ENCODE assay signal across 22 cellular contexts in genomic region chr7:120920034-120920433, GRCh38.
"Had no signal": no experiment of that assay in that cellular context is flagged by ENCODE, and none has a peak within 500 bp of the region (broad histone marks: within the 10 kb centered on the region; RNA-seq: fewer than 3 reads in every experiment).

No MANE protein-coding gene starts in this region.

- H3K4me3 Mint-ChIP-seq: dendritic cell treated with granulocyte-macrophage colony-stimulating factor and Interleukin-4, amounts not matched to agents 40 ng/mL and 50 ng/mL, for 4 days; effector memory CD8-positive, alpha-beta T cell; endodermal cell; mesothelial cell of epicardium had no signal

- H3K4me1 ChIP-seq: colonic mucosa, esophagus squamous epithelium, gastrocnemius medialis, heart right ventricle, left lung, lower lobe of right lung had no signal

- H3K9me3 Mint-ChIP-seq: dendritic cell treated with granulocyte-macrophage colony-stimulating factor and Interleukin-4, amounts not matched to agents 40 ng/mL and 50 ng/mL, for 4 days; effector memory CD8-positive, alpha-beta T cell; endodermal cell; mesothelial cell of epicardium had no signal

- H3K9me3 ChIP-seq: colonic mucosa, esophagus squamous epithelium, gastrocnemius medialis, heart right ventricle, left lung, lower lobe of right lung, mucosa of descending colon had no signal

- H3K4me3 ChIP-seq: colonic mucosa, esophagus squamous epithelium, gastrocnemius medialis, heart right ventricle, left lung, lower lobe of right lung, mucosa of descending colon had no signal

- H3K36me3 ChIP-seq: colonic mucosa, esophagus squamous epithelium, gastrocnemius medialis, heart right ventricle, left lung, lower lobe of right lung had no signal

- H3K27me3 ChIP-seq: colonic mucosa, esophagus squamous epithelium, gastrocnemius medialis, heart right ventricle, left lung had no signal

- H3K4me1 Mint-ChIP-seq: endodermal cell had no signal

- DNase-seq: colonic mucosa; cortex of kidney; effector CD8-positive, alpha-beta T cell; effector memory CD8-positive, alpha-beta T cell; endodermal cell; erythroblast; esophagus squamous epithelium; foreskin fibroblast; foreskin melanocyte; gastrocnemius medialis; glutamatergic neuron; head of caudate nucleus; heart right ventricle; hippocampal formation; left cardiac atrium; left lung; left ventricle myocardium superior; lower lobe of right lung; mucosa of descending colon had no signal

- H3K27me3 Mint-ChIP-seq: dendritic cell treated with granulocyte-macrophage colony-stimulating factor and Interleukin-4, amounts not matched to agents 40 ng/mL and 50 ng/mL, for 4 days had no signal

- H3K27ac ChIP-seq: colonic mucosa, epithelial cell of prostate, esophagus squamous epithelium, gastrocnemius medialis, heart right ventricle, left lung, lower lobe of right lung had no signal

- H3K27ac Mint-ChIP-seq: dendritic cell treated with granulocyte-macrophage colony-stimulating factor and Interleukin-4, amounts not matched to agents 40 ng/mL and 50 ng/mL, for 4 days; effector memory CD8-positive, alpha-beta T cell; endodermal cell; mesothelial cell of epicardium had no signal

- H3K36me3 Mint-ChIP-seq: mesothelial cell of epicardium had no signal
